9 cellular contexts compared by ENCODE assay signal in the genomic region with DNA sequence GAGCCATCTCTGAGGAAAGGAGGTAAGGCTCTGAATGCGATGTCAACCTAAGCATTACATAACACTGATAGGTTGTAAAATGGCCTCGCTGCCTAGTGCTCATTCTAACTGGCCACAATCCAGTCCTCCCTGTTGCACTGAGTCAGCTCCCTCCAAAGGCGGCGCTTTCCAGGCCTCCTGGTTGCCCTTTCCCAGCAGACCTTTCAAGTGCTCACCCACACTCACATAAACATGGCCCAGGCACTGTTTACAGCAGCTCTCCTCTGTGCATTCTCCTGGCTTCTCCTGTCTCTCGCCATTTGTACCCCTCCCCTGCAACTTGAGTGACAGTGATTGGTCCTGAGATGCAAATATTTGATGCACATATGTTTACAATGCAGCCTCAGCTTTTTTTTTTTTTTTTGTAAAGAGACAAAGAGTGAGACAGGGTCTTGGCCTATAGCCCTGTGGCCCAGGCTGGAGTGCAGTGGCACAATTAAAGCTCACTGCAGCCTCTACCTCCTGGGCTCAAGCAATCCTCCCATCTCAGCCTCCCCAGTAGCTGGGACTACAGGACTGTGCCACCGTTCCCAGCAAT. TPM values are rescaled to one million over a fixed set of nuclear protein-coding genes. Genes with fewer than 3 reads are reported as not detected.
DNase-seq lines count a peak whose midpoint lies in the region; ATAC-seq lines count a peak whose summit lies in the region.
"Had no signal": no experiment of that assay in that cellular context is flagged by ENCODE, and none has a peak within 500 bp of the region (broad histone marks: within the 10 kb centered on the region; RNA-seq: fewer than 3 reads in every experiment).

No MANE protein-coding gene starts in this region.

- peaks cover 54% of the 10 kb centered on the region for H3K4me1 Mint-ChIP-seq in T-helper 17 cell

- H3K36me3 Mint-ChIP-seq in T-helper 17 cell (ENCODE audit: low read depth): no peaks in the 10 kb centered on the region

- ATAC-seq in T-helper 17 cell (no peak), esophagus mucosa (peak; percentile 26)

- H3K27ac Mint-ChIP-seq in T-helper 17 cell: peak overlapping the region; percentile 95

- H3K4me2 ChIP-seq in GM23248 (ENCODE audit: unreplicated experiment): no peak overlapping the region

- H4K20me1 ChIP-seq in GM23248 (ENCODE audit: insufficient read depth): no peaks in the 10 kb centered on the region

- H2AFZ ChIP-seq in GM23248: 0 out of 2 replicates have a peak overlapping the region, but pooled peaks have one; percentile 0

- peaks cover 31% of the 10 kb centered on the region for H3F3A ChIP-seq in GM23248 (ENCODE audit: insufficient read depth)

- 65 to 69% methylated on average over 6 of the region's 6 CpGs for whole genome bisulfite sequencing in GM23248 (ENCODE audit: low coverage in 1 of 2, low lambda C conversion rate in 2 of 2, missing lambda C conversion rate in 2 of 2), 2 experiments

- H3K4me3 ChIP-seq in GM23248 (no peak overlapping the region; the same call in 1 of the 2 replicates), skeletal muscle cell (ENCODE audit: low read depth, low read length) (no peak overlapping the region)

- H3K4me3 Mint-ChIP-seq in T-helper 17 cell: peak overlapping the region; percentile 92

- H3K9me2 ChIP-seq in GM23248 (ENCODE audit: insufficient read depth): no peaks in the 10 kb centered on the region

- peaks cover 49% of the 10 kb centered on the region for H3K4me1 ChIP-seq in GM23248 (ENCODE audit: insufficient read depth)

- no peaks in the 10 kb centered on the region for H3K36me3 ChIP-seq in GM23248 (ENCODE audit: low read depth)

- peaks cover 41% of the 10 kb centered on the region for H3K79me2 ChIP-seq in GM23248 (ENCODE audit: insufficient read depth)

- in situ Hi-C loops in GM23248 (cut with MboI): no loop called here

- H3K27me3 Mint-ChIP-seq in T-helper 17 cell: no peaks in the 10 kb centered on the region

- no peaks in the 10 kb centered on the region for H3K9me3 ChIP-seq in GM23248 (ENCODE audit: low read depth)
- no peaks in the 10 kb centered on the region for H3K9me3 ChIP-seq in T-helper 17 cell (ENCODE audit: control insufficient read depth, low read length, poor library complexity, severe bottlenecking)

- H3K27me3 ChIP-seq in GM23248 (replicated peaks; ENCODE audit: insufficient read depth): no peaks in the 10 kb centered on the region

- peak overlapping the region; percentile 89 for H3K27ac ChIP-seq in GM23248

- H3K9ac ChIP-seq in GM23248: peak overlapping the region; percentile 95

- peak; percentile 80 for DNase-seq in GM23248
- DNase-seq in T-helper 17 cell: no peak
- DNase-seq in skeletal muscle cell (ENCODE audit: low read depth): peak; percentile 53
- no peak for DNase-seq in middle frontal gyrus (ENCODE audit: extremely low spot score, low spot score)
- no peak for DNase-seq in AG20443 (ENCODE audit: low spot score)
- DNase-seq in stimulated activated CD4-positive, alpha-beta T cell treated with anti-CD3 and anti-CD28 coated beads, Interleukin-2, amount 100 ng/mL, for 24 hours: no peak
- no peak for DNase-seq in GM19238 (ENCODE audit: insufficient read length, low spot score)
- DNase-seq: effector CD8-positive, alpha-beta T cell had no signal

RNA-seq across cellular contexts. Expression of gene PRNP, which starts 1.3 kb away (rescaled TPM):
- 388 and 407 TPM in 2 replicates for total RNA-seq in GM23248 (2014; rRNA removed; shearing (Covaris generic))
- polyA plus RNA-seq in GM23248 (2016; fragmentation: Nextera tagmentation; extraction: Ambion mirVana): 498 and 506 TPM in 2 replicates
- 10 to 100 TPM; 86.0 to 96.1 TPM for total RNA-seq in T-helper 17 cell
- 75.6 TPM for total RNA-seq in esophagus mucosa

RNA-seq across cellular contexts. Expression of gene PRND, which starts 36.8 kb away (rescaled TPM):
- total RNA-seq in GM23248 (2014; rRNA removed; shearing (Covaris generic)): not detected in 2 replicates
- not detected in 2 replicates for polyA plus RNA-seq in GM23248 (2016; fragmentation: Nextera tagmentation; extraction: Ambion mirVana)
- total RNA-seq in T-helper 17 cell (not detected), esophagus mucosa (not detected)

Comparison
In these comparisons a context has a peak if more than half of its experiments do, and no peak if none do; other contexts are left out.
1. DNase-seq: peak in GM23248 (single experiment) and skeletal muscle cell (single experiment); none in T-helper 17 cell (0 of 3), middle frontal gyrus (single experiment), AG20443 (single experiment), stimulated activated CD4-positive, alpha-beta T cell treated with anti-CD3 and anti-CD28 coated beads, Interleukin-2, amount 100 ng/mL, for 24 hours (0 of 2) and GM19238 (single experiment).